Comparison of ENCODE assay signal across 13 cellular contexts in genomic region chr15:62135532-62136134, GRCh38. TPM values are rescaled to one million over a fixed set of nuclear protein-coding genes. Genes with fewer than 3 reads are reported as not detected.
DNase-seq lines count a peak whose midpoint lies in the region; TF ChIP-seq lines count a peak whose summit lies in the region.
"Had no signal": no experiment of that assay in that cellular context is flagged by ENCODE, and none has a peak within 500 bp of the region (broad histone marks: within the 10 kb centered on the region; RNA-seq: fewer than 3 reads in every experiment).

No MANE protein-coding gene starts in this region.

- no peaks in the 10 kb centered on the region for H3K27me3 ChIP-seq in colonic mucosa

- peaks cover 11% of the 10 kb centered on the region for H3K9me3 Mint-ChIP-seq in mesothelial cell of epicardium

- H3K27ac ChIP-seq in colonic mucosa = peak overlapping the region; percentile 50

- peaks cover 10% of the 10 kb centered on the region for H3K4me1 Mint-ChIP-seq in mesothelial cell of epicardium

- DNase-seq in A172 (ENCODE audit: low spot score) (peak; percentile 85), NCI-H2029 (lab: John Stamatoyannopoulos, UW) (peak; percentile 67), colonic mucosa (peak; percentile 75), mesothelial cell of epicardium (ENCODE audit: low spot score in 2 of 2, unreplicated experiment in 2 of 2) (no peak), NCI-H345 treated with DMSO at 0.1 percent for 48 hours (lab: John Stamatoyannopoulos, UW; ENCODE audit: unreplicated experiment) (no peak), NCI-H187 treated with DMSO at 0.1 percent for 48 hours (lab: John Stamatoyannopoulos, UW) (no peak), SW 1271 (lab: John Stamatoyannopoulos, UW) (no peak)
- no peak for DNase-seq in activated CD8-positive, alpha-beta memory T cell treated with anti-CD3 and anti-CD28 coated beads, Interleukin-2, amount 50 U/mL, for 4 hours
- DNase-seq: DND-41; occipital lobe; stimulated activated CD4-positive, alpha-beta T cell treated with anti-CD3 and anti-CD28 coated beads, Interleukin-4, amount 100 ng/mL, for 24 hours; T-helper 2 cell had no signal

- no peak overlapping the region for H3K9ac ChIP-seq in colonic mucosa (ENCODE audit: low read depth in 2 of 2, low read length in 2 of 2)

- H3K4me3 ChIP-seq in colonic mucosa = no peak overlapping the region

- TF ChIP-seq CTCF in colonic mucosa (IDR thresholded peaks at IDR 0.05) (no peak), mesothelial cell of epicardium (IDR thresholded peaks at IDR 0.05; ENCODE audit: unreplicated experiment) (no peak)

- peaks cover 2% of the 10 kb centered on the region for H3K27me3 Mint-ChIP-seq in mesothelial cell of epicardium (ENCODE audit: low read depth)

- no peaks in the 10 kb centered on the region for H3K9me3 ChIP-seq in colonic mucosa

- no peaks in the 10 kb centered on the region for H3K36me3 ChIP-seq in colonic mucosa

- H3K4me1 ChIP-seq in colonic mucosa = no peaks in the 10 kb centered on the region

- H3K27ac Mint-ChIP-seq in mesothelial cell of epicardium = peak overlapping the region; percentile 17
- H3K27ac Mint-ChIP-seq: stimulated activated naive CD8-positive, alpha-beta T cell treated with anti-CD3 and anti-CD28 coated beads, Interleukin-15, Interleukin-2, amounts not matched to agents 100 ng/mL and 50 ng/mL, for 24 hours had no signal

- no peak overlapping the region for H3K4me3 Mint-ChIP-seq in mesothelial cell of epicardium
- H3K4me3 Mint-ChIP-seq: stimulated activated naive CD8-positive, alpha-beta T cell treated with anti-CD3 and anti-CD28 coated beads, Interleukin-15, Interleukin-2, amounts not matched to agents 100 ng/mL and 50 ng/mL, for 24 hours had no signal

- H3K36me3 Mint-ChIP-seq in mesothelial cell of epicardium = no peaks in the 10 kb centered on the region

- intact Hi-C loops in colonic mucosa (cut with DNase I) = no loop called here

RNA-seq across cellular contexts. Expression of gene C2CD4B, which starts 29.5 kb away (rescaled TPM):
- not detected in 2 replicates for total RNA-seq in A172 (2014; rRNA removed; shearing (Covaris generic))
- total RNA-seq in colonic mucosa (1 to 10 TPM; 2.6 to 5.4 TPM), mesothelial cell of epicardium (not detected in 3 replicates)

Comparison
In these comparisons a context has a peak if more than half of its experiments do, and no peak if none do; other contexts are left out.
1. DNase-seq: peak in A172 (single experiment), NCI-H2029 (single experiment) and colonic mucosa (single experiment); none in mesothelial cell of epicardium (0 of 2), activated CD8-positive, alpha-beta memory T cell treated with anti-CD3 and anti-CD28 coated beads, Interleukin-2, amount 50 U/mL, for 4 hours (single experiment), NCI-H345 treated with DMSO at 0.1 percent for 48 hours (single experiment), NCI-H187 treated with DMSO at 0.1 percent for 48 hours (single experiment) and SW 1271 (0 of 2).